Comparison of ENCODE assay signal across 8 cellular contexts in genomic region chr1:32247983-32248889, GRCh38. TPM values are rescaled to one million over a fixed set of nuclear protein-coding genes. Genes with fewer than 3 reads are reported as not detected.
DNase-seq lines count a peak whose midpoint lies in the region; ATAC-seq and TF ChIP-seq lines count a peak whose summit lies in the region.

No MANE protein-coding gene starts in this region.

- POLR2A ChIA-PET in activated CD4-positive, alpha-beta T cell treated with anti-CD3 and anti-CD28 coated beads for 36 hours (lab: Charles Lee), result interaction anchor here (0.5 to 1.5 kb wide), 5 partner anchors 11 to 89 kb away, joined by 3 to 9 read pairs (median 5); partner anchors contain the start of gene IQCC

- no peaks in the 10 kb centered on the region for H3K9me3 Mint-ChIP-seq in activated CD4-positive, alpha-beta T cell treated with anti-CD3 and anti-CD28 coated beads for 36 hours (ENCODE audit: low read depth)

- H3K4me3 Mint-ChIP-seq in activated CD4-positive, alpha-beta T cell treated with anti-CD3 and anti-CD28 coated beads for 36 hours, result peak overlapping the region; percentile 33

- no peaks in the 10 kb centered on the region for H3K36me3 ChIP-seq in lower lobe of right lung

- intact Hi-C loops in activated CD4-positive, alpha-beta T cell treated with anti-CD3 and anti-CD28 coated beads for 36 hours (cut with DNase I, micrococcal nuclease), result loop anchor here (1.0 to 5.0 kb wide), 4 partner anchors 26 to 74 kb away; partner anchors contain the start of genes EIF3I (in 1 of the 2) and TMEM234 (in 1 of the 2)
- intact Hi-C loops in lower lobe of right lung (cut with DNase I), result no loop called here

- peak; percentile 90 for DNase-seq in AG20443 (ENCODE audit: low spot score)
- DNase-seq in NCI-H2171 treated with DMSO at 0.1 percent for 48 hours (lab: John Stamatoyannopoulos, UW), result peak; percentile 83
- peak; percentile 91 for DNase-seq in activated CD4-positive, alpha-beta T cell treated with anti-CD3 and anti-CD28 coated beads for 36 hours
- DNase-seq in dermis microvascular lymphatic vessel endothelial cell (ENCODE audit: low read depth in 2 of 2), result peak; percentile 72 to 84
- DNase-seq in lower lobe of right lung, result peak; percentile 92
- DNase-seq in stimulated activated CD8-positive, alpha-beta memory T cell treated with anti-CD3 and anti-CD28 coated beads, Interleukin-15, amount 100 ng/mL, for 24 hours (ENCODE audit: low read depth), result peak; percentile 66

- no peaks in the 10 kb centered on the region for H3K27me3 Mint-ChIP-seq in activated CD4-positive, alpha-beta T cell treated with anti-CD3 and anti-CD28 coated beads for 36 hours

- ATAC-seq in GM21576 (IDR thresholded peaks at IDR 0.05; ENCODE audit: unreplicated experiment) (peak; percentile 30), lower lobe of right lung (peak; percentile 82 to 85), HG03196 (IDR thresholded peaks at IDR 0.05; ENCODE audit: unreplicated experiment) (no peak)
- ATAC-seq in activated CD4-positive, alpha-beta T cell treated with anti-CD3 and anti-CD28 coated beads for 36 hours, result peak; percentile 11

- peak; percentile 87 for TF ChIP-seq CTCF in lower lobe of right lung (IDR thresholded peaks at IDR 0.05)

- CTCF ChIA-PET in activated CD4-positive, alpha-beta T cell treated with anti-CD3 and anti-CD28 coated beads for 36 hours (lab: Charles Lee), result interaction anchor here (0.6 to 5.9 kb wide), 29 partner anchors 9 to 273 kb away, joined by 3 to 45 read pairs (median 5); partner anchors contain the start of gene IQCC

- peaks cover 4% of the 10 kb centered on the region for H3K27me3 ChIP-seq in lower lobe of right lung (ENCODE audit: low read depth)

- no peaks in the 10 kb centered on the region for H3K9me3 ChIP-seq in lower lobe of right lung

- H3K4me1 ChIP-seq in lower lobe of right lung, result peaks cover 61% of the 10 kb centered on the region

- peak overlapping the region; percentile 100 for H3K27ac Mint-ChIP-seq in activated CD4-positive, alpha-beta T cell treated with anti-CD3 and anti-CD28 coated beads for 36 hours

- peaks cover 23% of the 10 kb centered on the region for H3K36me3 Mint-ChIP-seq in activated CD4-positive, alpha-beta T cell treated with anti-CD3 and anti-CD28 coated beads for 36 hours (ENCODE audit: low read depth)

- H3K4me1 Mint-ChIP-seq in activated CD4-positive, alpha-beta T cell treated with anti-CD3 and anti-CD28 coated beads for 36 hours, result peaks cover 44% of the 10 kb centered on the region

- peak overlapping the region; percentile 43 for H3K4me3 ChIP-seq in lower lobe of right lung

- H3K27ac ChIP-seq in lower lobe of right lung, result peak overlapping the region; percentile 81

RNA-seq across cellular contexts. Expression of gene FAM167B, which starts 1.2 kb away (rescaled TPM):
- under 1 TPM; 0.72 to 0.82 TPM for total RNA-seq in activated CD4-positive, alpha-beta T cell treated with anti-CD3 and anti-CD28 coated beads for 36 hours
- total RNA-seq in dermis microvascular lymphatic vessel endothelial cell (0.64 and 1.9 TPM in 2 replicates), lower lobe of right lung (21.9 TPM)

RNA-seq across cellular contexts. Expression of gene LCK, which starts 2.8 kb away (rescaled TPM):
- 100 to 1,000 TPM; 179 to 220 TPM for total RNA-seq in activated CD4-positive, alpha-beta T cell treated with anti-CD3 and anti-CD28 coated beads for 36 hours
- total RNA-seq in dermis microvascular lymphatic vessel endothelial cell (under 0.01 TPM in 2 replicates), lower lobe of right lung (7.5 TPM)

RNA-seq across cellular contexts. Expression of gene EIF3I, which starts 26.0 kb away (rescaled TPM):
- total RNA-seq in activated CD4-positive, alpha-beta T cell treated with anti-CD3 and anti-CD28 coated beads for 36 hours, result 100 to 1,000 TPM; 299 to 349 TPM
- total RNA-seq in dermis microvascular lymphatic vessel endothelial cell (284 and 321 TPM in 2 replicates), lower lobe of right lung (99.4 TPM)

RNA-seq across cellular contexts. Expression of gene TMEM234, which starts 26.1 kb away (rescaled TPM):
- 1 to 10 TPM; 7.3 to 8.2 TPM for total RNA-seq in activated CD4-positive, alpha-beta T cell treated with anti-CD3 and anti-CD28 coated beads for 36 hours
- 8.5 and 11.8 TPM in 2 replicates for total RNA-seq in dermis microvascular lymphatic vessel endothelial cell
- 24.5 TPM for total RNA-seq in lower lobe of right lung

RNA-seq across cellular contexts. Expression of gene DCDC2B, which starts 39.3 kb away (rescaled TPM):
- total RNA-seq in activated CD4-positive, alpha-beta T cell treated with anti-CD3 and anti-CD28 coated beads for 36 hours, result not detected
- total RNA-seq in dermis microvascular lymphatic vessel endothelial cell, result not detected in 2 replicates
- 3.2 TPM for total RNA-seq in lower lobe of right lung

Comparison
In these comparisons a context has a peak if more than half of its experiments do, and no peak if none do; other contexts are left out.
1. RNA of gene LCK, which starts 2.8 kb away (total RNA-seq): 179 to 220 TPM in activated CD4-positive, alpha-beta T cell treated with anti-CD3 and anti-CD28 coated beads for 36 hours; 7.5 TPM in lower lobe of right lung (single experiment) and under 0.01 TPM in dermis microvascular lymphatic vessel endothelial cell; every median in the first group is over 10 times any median in the second.
2. Peak in every context shown above with its lines, with median percentiles within 50 percentile points of each other: DNase-seq.